In the genomic region with DNA sequence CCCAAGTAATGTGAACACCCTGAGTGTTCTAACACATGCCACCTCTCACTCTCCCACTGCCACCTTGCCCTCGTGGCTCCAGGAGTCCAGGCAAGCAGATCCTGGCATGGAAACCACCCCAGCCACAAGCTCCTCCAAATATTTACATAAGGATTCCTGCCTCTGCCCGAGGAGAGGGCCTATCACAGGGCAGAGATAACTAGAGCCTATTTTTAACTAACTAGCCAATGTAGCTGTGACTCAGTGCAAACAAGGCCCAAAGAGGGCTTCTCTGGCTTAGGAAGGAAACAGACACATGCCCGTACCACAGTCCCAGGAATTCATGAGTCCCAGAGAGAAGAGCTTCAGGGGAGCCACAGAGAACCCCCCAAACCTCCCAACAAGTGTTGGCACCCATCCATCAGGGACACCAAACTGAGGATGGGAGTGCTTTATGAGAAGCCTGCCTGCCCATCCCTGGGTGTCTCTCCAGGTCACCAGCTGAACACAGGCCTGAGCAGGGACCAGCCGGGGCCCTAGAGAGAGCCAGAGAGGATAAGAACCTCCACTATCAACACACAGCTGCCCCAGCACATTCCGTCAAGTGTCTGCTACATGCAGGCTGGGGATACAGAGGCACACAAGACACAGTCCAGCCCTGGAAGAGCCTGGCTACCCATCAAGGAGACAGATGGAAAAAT, we compare ENCODE assay signal across 1 cellular context.
TF ChIP-seq lines count a peak whose summit lies in the region.

No MANE protein-coding gene starts in this region.

TF ChIP-seq in HepG2, 621 proteins besides CTCF, POLR2A, EP300 and RAD21 (continued from another document and continues in another):
- TF ChIP-seq, protein P1, sequence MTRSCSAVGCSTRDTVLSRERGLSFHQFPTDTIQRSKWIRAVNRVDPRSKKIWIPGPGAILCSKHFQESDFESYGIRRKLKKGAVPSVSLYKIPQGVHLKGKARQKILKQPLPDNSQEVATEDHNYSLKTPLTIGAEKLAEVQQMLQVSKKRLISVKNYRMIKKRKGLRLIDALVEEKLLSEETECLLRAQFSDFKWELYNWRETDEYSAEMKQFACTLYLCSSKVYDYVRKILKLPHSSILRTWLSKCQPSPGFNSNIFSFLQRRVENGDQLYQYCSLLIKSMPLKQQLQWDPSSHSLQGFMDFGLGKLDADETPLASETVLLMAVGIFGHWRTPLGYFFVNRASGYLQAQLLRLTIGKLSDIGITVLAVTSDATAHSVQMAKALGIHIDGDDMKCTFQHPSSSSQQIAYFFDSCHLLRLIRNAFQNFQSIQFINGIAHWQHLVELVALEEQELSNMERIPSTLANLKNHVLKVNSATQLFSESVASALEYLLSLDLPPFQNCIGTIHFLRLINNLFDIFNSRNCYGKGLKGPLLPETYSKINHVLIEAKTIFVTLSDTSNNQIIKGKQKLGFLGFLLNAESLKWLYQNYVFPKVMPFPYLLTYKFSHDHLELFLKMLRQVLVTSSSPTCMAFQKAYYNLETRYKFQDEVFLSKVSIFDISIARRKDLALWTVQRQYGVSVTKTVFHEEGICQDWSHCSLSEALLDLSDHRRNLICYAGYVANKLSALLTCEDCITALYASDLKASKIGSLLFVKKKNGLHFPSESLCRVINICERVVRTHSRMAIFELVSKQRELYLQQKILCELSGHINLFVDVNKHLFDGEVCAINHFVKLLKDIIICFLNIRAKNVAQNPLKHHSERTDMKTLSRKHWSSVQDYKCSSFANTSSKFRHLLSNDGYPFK (CRISPR knock-in tag; IDR thresholded peaks at IDR 0.05; ENCODE audit: borderline replicate concordance): no peak
- TF ChIP-seq TBX2 (CRISPR knock-in tag; IDR thresholded peaks at IDR 0.05; ENCODE audit: borderline replicate concordance) (peak; percentile 55; the same call in 1 of the 2 replicates), FOXK2 (IDR thresholded peaks at IDR 0.05) (no peak), ZNF713 (CRISPR knock-in tag; IDR thresholded peaks at IDR 0.05) (no peak), TEAD2 (CRISPR knock-in tag; IDR thresholded peaks at IDR 0.05) (no peak), THAP11 (CRISPR knock-in tag; IDR thresholded peaks at IDR 0.05) (peak; percentile 42), ZNF224 (CRISPR knock-in tag; IDR thresholded peaks at IDR 0.05) (no peak), SP4 (CRISPR knock-in tag; IDR thresholded peaks at IDR 0.05) (no peak), KLF12 (CRISPR knock-in tag; IDR thresholded peaks at IDR 0.05; ENCODE audit: borderline replicate concordance) (no peak), ZNF234 (CRISPR knock-in tag; conservative IDR thresholded peaks at IDR 0.05) (no peak), PITX1 (CRISPR knock-in tag; IDR thresholded peaks at IDR 0.05) (peak; percentile 27; the same call in 1 of the 2 replicates), ZNF598 (CRISPR knock-in tag; IDR thresholded peaks at IDR 0.05; ENCODE audit: borderline replicate concordance) (no peak), FOSL1 (CRISPR knock-in tag; IDR thresholded peaks at IDR 0.05; ENCODE audit: borderline replicate concordance) (peak; percentile 51; the same call in 1 of the 2 replicates), MYNN (CRISPR knock-in tag; IDR thresholded peaks at IDR 0.05; ENCODE audit: low read depth) (no peak), KAT8 (CRISPR knock-in tag; IDR thresholded peaks at IDR 0.05) (peak; percentile 54; the same call in 1 of the 2 replicates), HDAC1 (CRISPR knock-in tag; IDR thresholded peaks at IDR 0.05) (peak; percentile 76), ZNF3 (CRISPR knock-in tag; IDR thresholded peaks at IDR 0.05) (0 out of 2 replicates have a peak, but pooled peaks have one; percentile 18), ZNF776 (CRISPR knock-in tag; IDR thresholded peaks at IDR 0.05) (no peak), CCDC6 (CRISPR knock-in tag; IDR thresholded peaks at IDR 0.05) (0 out of 2 replicates have a peak, but pooled peaks have one; percentile 29)
- TF ChIP-seq, protein P2, sequence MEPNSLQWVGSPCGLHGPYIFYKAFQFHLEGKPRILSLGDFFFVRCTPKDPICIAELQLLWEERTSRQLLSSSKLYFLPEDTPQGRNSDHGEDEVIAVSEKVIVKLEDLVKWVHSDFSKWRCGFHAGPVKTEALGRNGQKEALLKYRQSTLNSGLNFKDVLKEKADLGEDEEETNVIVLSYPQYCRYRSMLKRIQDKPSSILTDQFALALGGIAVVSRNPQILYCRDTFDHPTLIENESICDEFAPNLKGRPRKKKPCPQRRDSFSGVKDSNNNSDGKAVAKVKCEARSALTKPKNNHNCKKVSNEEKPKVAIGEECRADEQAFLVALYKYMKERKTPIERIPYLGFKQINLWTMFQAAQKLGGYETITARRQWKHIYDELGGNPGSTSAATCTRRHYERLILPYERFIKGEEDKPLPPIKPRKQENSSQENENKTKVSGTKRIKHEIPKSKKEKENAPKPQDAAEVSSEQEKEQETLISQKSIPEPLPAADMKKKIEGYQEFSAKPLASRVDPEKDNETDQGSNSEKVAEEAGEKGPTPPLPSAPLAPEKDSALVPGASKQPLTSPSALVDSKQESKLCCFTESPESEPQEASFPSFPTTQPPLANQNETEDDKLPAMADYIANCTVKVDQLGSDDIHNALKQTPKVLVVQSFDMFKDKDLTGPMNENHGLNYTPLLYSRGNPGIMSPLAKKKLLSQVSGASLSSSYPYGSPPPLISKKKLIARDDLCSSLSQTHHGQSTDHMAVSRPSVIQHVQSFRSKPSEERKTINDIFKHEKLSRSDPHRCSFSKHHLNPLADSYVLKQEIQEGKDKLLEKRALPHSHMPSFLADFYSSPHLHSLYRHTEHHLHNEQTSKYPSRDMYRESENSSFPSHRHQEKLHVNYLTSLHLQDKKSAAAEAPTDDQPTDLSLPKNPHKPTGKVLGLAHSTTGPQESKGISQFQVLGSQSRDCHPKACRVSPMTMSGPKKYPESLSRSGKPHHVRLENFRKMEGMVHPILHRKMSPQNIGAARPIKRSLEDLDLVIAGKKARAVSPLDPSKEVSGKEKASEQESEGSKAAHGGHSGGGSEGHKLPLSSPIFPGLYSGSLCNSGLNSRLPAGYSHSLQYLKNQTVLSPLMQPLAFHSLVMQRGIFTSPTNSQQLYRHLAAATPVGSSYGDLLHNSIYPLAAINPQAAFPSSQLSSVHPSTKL (CRISPR knock-in tag; IDR thresholded peaks at IDR 0.05): peak; percentile 69
- TF ChIP-seq, protein P3, sequence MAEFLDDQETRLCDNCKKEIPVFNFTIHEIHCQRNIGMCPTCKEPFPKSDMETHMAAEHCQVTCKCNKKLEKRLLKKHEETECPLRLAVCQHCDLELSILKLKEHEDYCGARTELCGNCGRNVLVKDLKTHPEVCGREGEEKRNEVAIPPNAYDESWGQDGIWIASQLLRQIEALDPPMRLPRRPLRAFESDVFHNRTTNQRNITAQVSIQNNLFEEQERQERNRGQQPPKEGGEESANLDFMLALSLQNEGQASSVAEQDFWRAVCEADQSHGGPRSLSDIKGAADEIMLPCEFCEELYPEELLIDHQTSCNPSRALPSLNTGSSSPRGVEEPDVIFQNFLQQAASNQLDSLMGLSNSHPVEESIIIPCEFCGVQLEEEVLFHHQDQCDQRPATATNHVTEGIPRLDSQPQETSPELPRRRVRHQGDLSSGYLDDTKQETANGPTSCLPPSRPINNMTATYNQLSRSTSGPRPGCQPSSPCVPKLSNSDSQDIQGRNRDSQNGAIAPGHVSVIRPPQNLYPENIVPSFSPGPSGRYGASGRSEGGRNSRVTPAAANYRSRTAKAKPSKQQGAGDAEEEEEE (CRISPR knock-in tag; IDR thresholded peaks at IDR 0.05; ENCODE audit: borderline replicate concordance): 0 out of 2 replicates have a peak, but pooled peaks have one; percentile 23
- TF ChIP-seq, protein P4, sequence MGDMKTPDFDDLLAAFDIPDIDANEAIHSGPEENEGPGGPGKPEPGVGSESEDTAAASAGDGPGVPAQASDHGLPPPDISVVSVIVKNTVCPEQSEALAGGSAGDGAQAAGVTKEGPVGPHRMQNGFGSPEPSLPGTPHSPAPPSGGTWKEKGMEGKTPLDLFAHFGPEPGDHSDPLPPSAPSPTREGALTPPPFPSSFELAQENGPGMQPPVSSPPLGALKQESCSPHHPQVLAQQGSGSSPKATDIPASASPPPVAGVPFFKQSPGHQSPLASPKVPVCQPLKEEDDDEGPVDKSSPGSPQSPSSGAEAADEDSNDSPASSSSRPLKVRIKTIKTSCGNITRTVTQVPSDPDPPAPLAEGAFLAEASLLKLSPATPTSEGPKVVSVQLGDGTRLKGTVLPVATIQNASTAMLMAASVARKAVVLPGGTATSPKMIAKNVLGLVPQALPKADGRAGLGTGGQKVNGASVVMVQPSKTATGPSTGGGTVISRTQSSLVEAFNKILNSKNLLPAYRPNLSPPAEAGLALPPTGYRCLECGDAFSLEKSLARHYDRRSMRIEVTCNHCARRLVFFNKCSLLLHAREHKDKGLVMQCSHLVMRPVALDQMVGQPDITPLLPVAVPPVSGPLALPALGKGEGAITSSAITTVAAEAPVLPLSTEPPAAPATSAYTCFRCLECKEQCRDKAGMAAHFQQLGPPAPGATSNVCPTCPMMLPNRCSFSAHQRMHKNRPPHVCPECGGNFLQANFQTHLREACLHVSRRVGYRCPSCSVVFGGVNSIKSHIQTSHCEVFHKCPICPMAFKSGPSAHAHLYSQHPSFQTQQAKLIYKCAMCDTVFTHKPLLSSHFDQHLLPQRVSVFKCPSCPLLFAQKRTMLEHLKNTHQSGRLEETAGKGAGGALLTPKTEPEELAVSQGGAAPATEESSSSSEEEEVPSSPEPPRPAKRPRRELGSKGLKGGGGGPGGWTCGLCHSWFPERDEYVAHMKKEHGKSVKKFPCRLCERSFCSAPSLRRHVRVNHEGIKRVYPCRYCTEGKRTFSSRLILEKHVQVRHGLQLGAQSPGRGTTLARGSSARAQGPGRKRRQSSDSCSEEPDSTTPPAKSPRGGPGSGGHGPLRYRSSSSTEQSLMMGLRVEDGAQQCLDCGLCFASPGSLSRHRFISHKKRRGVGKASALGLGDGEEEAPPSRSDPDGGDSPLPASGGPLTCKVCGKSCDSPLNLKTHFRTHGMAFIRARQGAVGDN (CRISPR knock-in tag; IDR thresholded peaks at IDR 0.05): peak; percentile 59
- TF ChIP-seq, protein P5, sequence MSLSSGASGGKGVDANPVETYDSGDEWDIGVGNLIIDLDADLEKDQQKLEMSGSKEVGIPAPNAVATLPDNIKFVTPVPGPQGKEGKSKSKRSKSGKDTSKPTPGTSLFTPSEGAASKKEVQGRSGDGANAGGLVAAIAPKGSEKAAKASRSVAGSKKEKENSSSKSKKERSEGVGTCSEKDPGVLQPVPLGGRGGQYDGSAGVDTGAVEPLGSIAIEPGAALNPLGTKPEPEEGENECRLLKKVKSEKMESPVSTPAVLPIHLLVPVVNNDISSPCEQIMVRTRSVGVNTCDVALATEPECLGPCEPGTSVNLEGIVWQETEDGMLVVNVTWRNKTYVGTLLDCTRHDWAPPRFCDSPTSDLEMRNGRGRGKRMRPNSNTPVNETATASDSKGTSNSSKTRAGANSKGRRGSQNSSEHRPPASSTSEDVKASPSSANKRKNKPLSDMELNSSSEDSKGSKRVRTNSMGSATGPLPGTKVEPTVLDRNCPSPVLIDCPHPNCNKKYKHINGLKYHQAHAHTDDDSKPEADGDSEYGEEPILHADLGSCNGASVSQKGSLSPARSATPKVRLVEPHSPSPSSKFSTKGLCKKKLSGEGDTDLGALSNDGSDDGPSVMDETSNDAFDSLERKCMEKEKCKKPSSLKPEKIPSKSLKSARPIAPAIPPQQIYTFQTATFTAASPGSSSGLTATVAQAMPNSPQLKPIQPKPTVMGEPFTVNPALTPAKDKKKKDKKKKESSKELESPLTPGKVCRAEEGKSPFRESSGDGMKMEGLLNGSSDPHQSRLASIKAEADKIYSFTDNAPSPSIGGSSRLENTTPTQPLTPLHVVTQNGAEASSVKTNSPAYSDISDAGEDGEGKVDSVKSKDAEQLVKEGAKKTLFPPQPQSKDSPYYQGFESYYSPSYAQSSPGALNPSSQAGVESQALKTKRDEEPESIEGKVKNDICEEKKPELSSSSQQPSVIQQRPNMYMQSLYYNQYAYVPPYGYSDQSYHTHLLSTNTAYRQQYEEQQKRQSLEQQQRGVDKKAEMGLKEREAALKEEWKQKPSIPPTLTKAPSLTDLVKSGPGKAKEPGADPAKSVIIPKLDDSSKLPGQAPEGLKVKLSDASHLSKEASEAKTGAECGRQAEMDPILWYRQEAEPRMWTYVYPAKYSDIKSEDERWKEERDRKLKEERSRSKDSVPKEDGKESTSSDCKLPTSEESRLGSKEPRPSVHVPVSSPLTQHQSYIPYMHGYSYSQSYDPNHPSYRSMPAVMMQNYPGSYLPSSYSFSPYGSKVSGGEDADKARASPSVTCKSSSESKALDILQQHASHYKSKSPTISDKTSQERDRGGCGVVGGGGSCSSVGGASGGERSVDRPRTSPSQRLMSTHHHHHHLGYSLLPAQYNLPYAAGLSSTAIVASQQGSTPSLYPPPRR (CRISPR knock-in tag; IDR thresholded peaks at IDR 0.05; ENCODE audit: borderline replicate concordance): no peak
- TF ChIP-seq, protein P6, sequence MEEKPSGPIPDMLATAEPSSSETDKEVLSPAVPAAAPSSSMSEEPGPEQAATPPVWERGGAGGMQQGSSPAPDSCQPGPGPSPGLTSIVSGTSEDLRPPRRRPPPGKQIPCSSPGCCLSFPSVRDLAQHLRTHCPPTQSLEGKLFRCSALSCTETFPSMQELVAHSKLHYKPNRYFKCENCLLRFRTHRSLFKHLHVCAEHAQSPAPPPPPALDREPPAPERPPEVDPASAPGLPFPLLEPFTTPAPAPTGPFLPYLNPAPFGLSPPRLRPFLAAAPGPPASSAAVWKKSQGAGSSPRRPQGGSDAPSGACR (CRISPR knock-in tag; IDR thresholded peaks at IDR 0.05): no peak
- TF ChIP-seq, protein P7, sequence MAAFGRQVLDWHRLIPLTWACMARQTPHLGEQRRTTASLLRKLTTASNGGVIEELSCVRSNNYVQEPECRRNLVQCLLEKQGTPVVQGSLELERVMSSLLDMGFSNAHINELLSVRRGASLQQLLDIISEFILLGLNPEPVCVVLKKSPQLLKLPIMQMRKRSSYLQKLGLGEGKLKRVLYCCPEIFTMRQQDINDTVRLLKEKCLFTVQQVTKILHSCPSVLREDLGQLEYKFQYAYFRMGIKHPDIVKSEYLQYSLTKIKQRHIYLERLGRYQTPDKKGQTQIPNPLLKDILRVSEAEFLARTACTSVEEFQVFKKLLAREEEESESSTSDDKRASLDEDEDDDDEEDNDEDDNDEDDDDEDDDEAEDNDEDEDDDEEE (CRISPR knock-in tag; IDR thresholded peaks at IDR 0.05): no peak
- TF ChIP-seq, protein P8, sequence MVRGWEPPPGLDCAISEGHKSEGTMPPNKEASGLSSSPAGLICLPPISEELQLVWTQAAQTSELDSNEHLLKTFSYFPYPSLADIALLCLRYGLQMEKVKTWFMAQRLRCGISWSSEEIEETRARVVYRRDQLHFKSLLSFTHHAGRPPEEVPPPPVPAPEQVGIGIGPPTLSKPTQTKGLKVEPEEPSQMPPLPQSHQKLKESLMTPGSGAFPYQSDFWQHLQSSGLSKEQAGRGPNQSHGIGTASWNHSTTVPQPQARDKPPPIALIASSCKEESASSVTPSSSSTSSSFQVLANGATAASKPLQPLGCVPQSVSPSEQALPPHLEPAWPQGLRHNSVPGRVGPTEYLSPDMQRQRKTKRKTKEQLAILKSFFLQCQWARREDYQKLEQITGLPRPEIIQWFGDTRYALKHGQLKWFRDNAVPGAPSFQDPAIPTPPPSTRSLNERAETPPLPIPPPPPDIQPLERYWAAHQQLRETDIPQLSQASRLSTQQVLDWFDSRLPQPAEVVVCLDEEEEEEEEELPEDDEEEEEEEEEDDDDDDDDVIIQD (CRISPR knock-in tag; IDR thresholded peaks at IDR 0.05; ENCODE audit: low read depth): 0 out of 2 replicates have a peak, but pooled peaks have one; percentile 34
